Comparison of ENCODE assay signal across 1 cellular context in the genomic region with DNA sequence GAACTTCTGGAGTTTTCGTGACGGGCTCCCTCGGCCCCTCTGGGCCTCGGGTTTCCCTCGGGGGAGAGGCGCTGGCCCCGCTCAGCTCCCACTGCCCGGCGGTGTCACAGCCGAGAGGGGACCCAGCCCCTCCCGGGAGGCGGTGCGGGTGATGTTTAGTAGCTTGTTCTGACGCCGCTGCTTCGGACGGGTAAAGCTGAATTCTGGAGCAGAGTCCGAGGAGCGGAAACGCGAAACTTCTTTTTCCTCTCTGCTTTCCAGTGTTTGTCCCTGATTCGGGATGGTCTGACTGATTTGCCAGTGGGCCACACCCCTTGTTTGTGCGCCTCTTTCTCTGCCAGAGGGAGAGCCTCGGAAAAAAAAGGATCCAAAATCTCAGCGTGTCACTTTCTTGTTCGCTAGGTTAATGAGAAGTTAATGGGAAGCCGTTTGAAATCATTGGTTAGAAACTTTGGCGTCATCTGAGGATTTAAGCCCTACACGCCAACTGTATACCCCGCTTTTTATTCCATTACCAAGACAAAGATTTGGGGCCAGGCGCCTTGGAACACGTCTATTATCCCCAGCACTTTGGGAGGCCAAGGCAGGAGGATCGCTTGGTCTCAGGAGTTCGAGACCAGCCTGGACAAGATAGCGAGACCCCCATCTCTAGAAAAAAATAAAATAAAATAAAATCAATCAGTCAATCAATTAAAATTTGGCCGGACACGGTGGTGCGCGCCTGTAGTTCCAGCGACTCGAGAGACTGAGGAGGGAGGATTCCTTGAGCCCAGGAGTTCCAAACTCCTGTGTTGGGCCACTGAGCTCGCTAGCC.
TF ChIP-seq lines count a peak whose summit lies in the region.

No MANE protein-coding gene starts in this region.

TF ChIP-seq in HepG2, 621 proteins besides CTCF, POLR2A, EP300 and RAD21 (continues in another document):
- TF ChIP-seq ARID4A (CRISPR knock-in tag; IDR thresholded peaks at IDR 0.05; ENCODE audit: borderline replicate concordance) (no peak), ESRRA (CRISPR knock-in tag; IDR thresholded peaks at IDR 0.05; ENCODE audit: low read depth) (no peak), ZNF816 (CRISPR knock-in tag; IDR thresholded peaks at IDR 0.05; ENCODE audit: borderline replicate concordance) (no peak), HINFP (CRISPR knock-in tag; IDR thresholded peaks at IDR 0.05; ENCODE audit: low read depth) (0 out of 2 replicates have a peak, but pooled peaks have one; percentile 5), ZNF790 (CRISPR knock-in tag; IDR thresholded peaks at IDR 0.05; ENCODE audit: borderline replicate concordance) (0 out of 2 replicates have a peak, but pooled peaks have one; percentile 1), ASH2L (IDR thresholded peaks at IDR 0.05; ENCODE audit: insufficient read length, low read depth, low read length) (no peak), ZNF451 (CRISPR knock-in tag; IDR thresholded peaks at IDR 0.05) (no peak), HMGXB4 (CRISPR knock-in tag; IDR thresholded peaks at IDR 0.05; ENCODE audit: borderline replicate concordance in 1 of 2, low read depth in 1 of 2) (peak in 1 of 2 experiments; percentile 12; a peak in 1 of 4 replicates), HES4 (CRISPR knock-in tag; IDR thresholded peaks at IDR 0.05; ENCODE audit: borderline replicate concordance) (0 out of 2 replicates have a peak, but pooled peaks have one; percentile 1), ZFP90 (CRISPR knock-in tag; IDR thresholded peaks at IDR 0.05; ENCODE audit: borderline replicate concordance) (0 out of 2 replicates have a peak, but pooled peaks have one; percentile 23), NFYB (CRISPR knock-in tag; IDR thresholded peaks at IDR 0.05) (no peak), NCOA5 (CRISPR knock-in tag; IDR thresholded peaks at IDR 0.05) (no peak), YEATS4 (CRISPR knock-in tag; IDR thresholded peaks at IDR 0.05; ENCODE audit: borderline replicate concordance) (peak; percentile 43; the same call in 1 of the 2 replicates), ZNF317 (CRISPR knock-in tag; IDR thresholded peaks at IDR 0.05) (no peak), HOXA5 (CRISPR knock-in tag; IDR thresholded peaks at IDR 0.05) (0 out of 2 replicates have a peak, but pooled peaks have one; percentile 10), KAT7 (CRISPR knock-in tag; IDR thresholded peaks at IDR 0.05; ENCODE audit: borderline replicate concordance) (0 out of 2 replicates have a peak, but pooled peaks have one; percentile 2), ZSCAN30 (CRISPR knock-in tag; IDR thresholded peaks at IDR 0.05) (no peak), ISL2 (CRISPR knock-in tag; IDR thresholded peaks at IDR 0.05) (0 out of 2 replicates have a peak, but pooled peaks have one; percentile 54), ZNF503 (CRISPR knock-in tag; IDR thresholded peaks at IDR 0.05) (0 out of 2 replicates have a peak, but pooled peaks have one; percentile 35), ZBTB10 (CRISPR knock-in tag; IDR thresholded peaks at IDR 0.05; ENCODE audit: borderline replicate concordance) (peak; percentile 68; the same call in 1 of the 2 replicates), TP53 (CRISPR knock-in tag; conservative IDR thresholded peaks at IDR 0.05) (0 out of 2 replicates have a peak, but pooled peaks have one; percentile 14), ZMYM2 (CRISPR knock-in tag; IDR thresholded peaks at IDR 0.05) (no peak), XBP1 (CRISPR knock-in tag; IDR thresholded peaks at IDR 0.05) (no peak), PTBP1 (IDR thresholded peaks at IDR 0.05; ENCODE audit: low read depth, low read length, poor library complexity, severe bottlenecking) (no peak), HNF4A (CRISPR knock-in tag; IDR thresholded peaks at IDR 0.05) (0 out of 2 replicates have a peak, but pooled peaks have one; percentile 2), BCL6 (CRISPR knock-in tag; IDR thresholded peaks at IDR 0.05) (0 out of 2 replicates have a peak, but pooled peaks have one; percentile 7), SATB2 (CRISPR knock-in tag; IDR thresholded peaks at IDR 0.05) (no peak), MEIS2 (CRISPR knock-in tag; IDR thresholded peaks at IDR 0.05) (0 out of 2 replicates have a peak, but pooled peaks have one; percentile 11), ZNF121 (CRISPR knock-in tag; IDR thresholded peaks at IDR 0.05) (peak; percentile 61; the same call in 1 of the 2 replicates), POGZ (CRISPR knock-in tag; IDR thresholded peaks at IDR 0.05) (no peak), CENPBD1 (CRISPR knock-in tag; IDR thresholded peaks at IDR 0.05; ENCODE audit: borderline replicate concordance, low read depth) (no peak), XRCC5 (optimal IDR thresholded peaks at IDR 0.05; ENCODE audit: low read length) (peak; percentile 2)
- TF ChIP-seq, protein P1, sequence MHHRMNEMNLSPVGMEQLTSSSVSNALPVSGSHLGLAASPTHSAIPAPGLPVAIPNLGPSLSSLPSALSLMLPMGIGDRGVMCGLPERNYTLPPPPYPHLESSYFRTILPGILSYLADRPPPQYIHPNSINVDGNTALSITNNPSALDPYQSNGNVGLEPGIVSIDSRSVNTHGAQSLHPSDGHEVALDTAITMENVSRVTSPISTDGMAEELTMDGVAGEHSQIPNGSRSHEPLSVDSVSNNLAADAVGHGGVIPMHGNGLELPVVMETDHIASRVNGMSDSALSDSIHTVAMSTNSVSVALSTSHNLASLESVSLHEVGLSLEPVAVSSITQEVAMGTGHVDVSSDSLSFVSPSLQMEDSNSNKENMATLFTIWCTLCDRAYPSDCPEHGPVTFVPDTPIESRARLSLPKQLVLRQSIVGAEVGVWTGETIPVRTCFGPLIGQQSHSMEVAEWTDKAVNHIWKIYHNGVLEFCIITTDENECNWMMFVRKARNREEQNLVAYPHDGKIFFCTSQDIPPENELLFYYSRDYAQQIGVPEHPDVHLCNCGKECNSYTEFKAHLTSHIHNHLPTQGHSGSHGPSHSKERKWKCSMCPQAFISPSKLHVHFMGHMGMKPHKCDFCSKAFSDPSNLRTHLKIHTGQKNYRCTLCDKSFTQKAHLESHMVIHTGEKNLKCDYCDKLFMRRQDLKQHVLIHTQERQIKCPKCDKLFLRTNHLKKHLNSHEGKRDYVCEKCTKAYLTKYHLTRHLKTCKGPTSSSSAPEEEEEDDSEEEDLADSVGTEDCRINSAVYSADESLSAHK (CRISPR knock-in tag; IDR thresholded peaks at IDR 0.05; ENCODE audit: borderline replicate concordance), result no peak
- TF ChIP-seq, protein P2, sequence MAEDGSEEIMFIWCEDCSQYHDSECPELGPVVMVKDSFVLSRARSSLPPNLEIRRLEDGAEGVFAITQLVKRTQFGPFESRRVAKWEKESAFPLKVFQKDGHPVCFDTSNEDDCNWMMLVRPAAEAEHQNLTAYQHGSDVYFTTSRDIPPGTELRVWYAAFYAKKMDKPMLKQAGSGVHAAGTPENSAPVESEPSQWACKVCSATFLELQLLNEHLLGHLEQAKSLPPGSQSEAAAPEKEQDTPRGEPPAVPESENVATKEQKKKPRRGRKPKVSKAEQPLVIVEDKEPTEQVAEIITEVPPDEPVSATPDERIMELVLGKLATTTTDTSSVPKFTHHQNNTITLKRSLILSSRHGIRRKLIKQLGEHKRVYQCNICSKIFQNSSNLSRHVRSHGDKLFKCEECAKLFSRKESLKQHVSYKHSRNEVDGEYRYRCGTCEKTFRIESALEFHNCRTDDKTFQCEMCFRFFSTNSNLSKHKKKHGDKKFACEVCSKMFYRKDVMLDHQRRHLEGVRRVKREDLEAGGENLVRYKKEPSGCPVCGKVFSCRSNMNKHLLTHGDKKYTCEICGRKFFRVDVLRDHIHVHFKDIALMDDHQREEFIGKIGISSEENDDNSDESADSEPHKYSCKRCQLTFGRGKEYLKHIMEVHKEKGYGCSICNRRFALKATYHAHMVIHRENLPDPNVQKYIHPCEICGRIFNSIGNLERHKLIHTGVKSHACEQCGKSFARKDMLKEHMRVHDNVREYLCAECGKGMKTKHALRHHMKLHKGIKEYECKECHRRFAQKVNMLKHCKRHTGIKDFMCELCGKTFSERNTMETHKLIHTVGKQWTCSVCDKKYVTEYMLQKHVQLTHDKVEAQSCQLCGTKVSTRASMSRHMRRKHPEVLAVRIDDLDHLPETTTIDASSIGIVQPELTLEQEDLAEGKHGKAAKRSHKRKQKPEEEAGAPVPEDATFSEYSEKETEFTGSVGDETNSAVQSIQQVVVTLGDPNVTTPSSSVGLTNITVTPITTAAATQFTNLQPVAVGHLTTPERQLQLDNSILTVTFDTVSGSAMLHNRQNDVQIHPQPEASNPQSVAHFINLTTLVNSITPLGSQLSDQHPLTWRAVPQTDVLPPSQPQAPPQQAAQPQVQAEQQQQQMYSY (CRISPR knock-in tag; IDR thresholded peaks at IDR 0.05), result peak; percentile 89
